In the genomic region with DNA sequence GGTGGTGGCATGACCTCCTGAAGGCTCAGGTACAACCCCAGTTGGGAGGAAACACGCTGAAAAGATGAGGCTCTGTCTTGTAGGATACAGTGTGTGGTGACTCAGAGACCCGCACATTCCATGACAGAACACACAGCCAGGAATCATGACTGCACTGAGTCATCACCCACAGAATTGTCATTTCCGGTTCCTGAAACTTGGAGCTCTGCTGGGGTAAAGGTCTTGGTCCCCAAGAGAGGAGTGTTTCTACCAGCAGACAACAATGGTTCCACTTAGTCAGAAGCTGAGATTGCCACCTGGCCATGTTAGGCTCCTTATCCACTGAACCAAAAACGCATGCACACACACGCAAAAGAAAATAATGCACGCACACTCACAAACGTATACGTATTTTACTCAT, we compare ENCODE assay signal across 10 cellular contexts. TPM values are rescaled to one million over a fixed set of nuclear protein-coding genes. Genes with fewer than 3 reads are reported as not detected.
DNase-seq lines count a peak whose midpoint lies in the region; ATAC-seq, FAIRE-seq and TF ChIP-seq lines count a peak whose summit lies in the region.
"Had no signal": no experiment of that assay in that cellular context is flagged by ENCODE, and none has a peak within 500 bp of the region (broad histone marks: within the 10 kb centered on the region; RNA-seq: fewer than 3 reads in every experiment).

No MANE protein-coding gene starts in this region.

- DNase-seq in GM12891 (ENCODE audit: insufficient read length, low spot score) = no peak
- DNase-seq in Panc1 (ENCODE audit: low read depth, low spot score) = no peak
- no peak for DNase-seq in esophagus muscularis mucosa (ENCODE audit: extremely low spot score)
- peak; percentile 91 for DNase-seq in renal cortical epithelial cell (ENCODE audit: low read depth)
- no peak for DNase-seq in Ammon's horn (ENCODE audit: low spot score)
- DNase-seq in NCI-H1694 (lab: John Stamatoyannopoulos, UW) = no peak
- DNase-seq: caudate nucleus had no signal

- H3K4me3 ChIP-seq in Panc1 (ENCODE audit: low read depth in 2 of 2, low read length in 2 of 2) = no peak overlapping the region
- no peak overlapping the region for H3K4me3 ChIP-seq in esophagus muscularis mucosa

- BruUV-seq in Panc1 (replicated peaks; lab: Mats Ljungman, UMichigan) = no TSS peak

- CTCF ChIA-PET in Panc1 (lab: Charles Lee) = no interaction called here

- intact Hi-C loops in Panc1 (cut with micrococcal nuclease; ENCODE audit: unreplicated experiment) = no loop called here
- intact Hi-C loops in esophagus muscularis mucosa (cut with DNase I) = no loop called here

- ATAC-seq in Panc1 = peak; percentile 53; the same call in 1 of the 2 replicates
- ATAC-seq in HG02610 (IDR thresholded peaks at IDR 0.05; ENCODE audit: unreplicated experiment) = no peak
- ATAC-seq in GM18870 (IDR thresholded peaks at IDR 0.05; ENCODE audit: unreplicated experiment) = no peak

- H3K36me3 ChIP-seq in Panc1 (ENCODE audit: control insufficient read depth, insufficient read depth, low read length) (no peaks in the 10 kb centered on the region), esophagus muscularis mucosa (no peaks in the 10 kb centered on the region)

- H3K27me3 ChIP-seq in Panc1 (ENCODE audit: control insufficient read depth, insufficient read depth, low read length) (no peaks in the 10 kb centered on the region), esophagus muscularis mucosa (no peaks in the 10 kb centered on the region)

- no peaks in the 10 kb centered on the region for H3K4me1 ChIP-seq in Panc1 (ENCODE audit: control insufficient read depth, insufficient read depth, low read length)
- H3K4me1 ChIP-seq in esophagus muscularis mucosa = peaks cover 65 to 95% (median 82%) of the 10 kb centered on the region in 4 donors

- TF ChIP-seq CTCF in Panc1 (IDR thresholded peaks at IDR 0.05) = no peak
- TF ChIP-seq CTCF in esophagus muscularis mucosa (IDR thresholded peaks at IDR 0.05) = no peak

- TF ChIP-seq POLR2A in GM12891 (IDR thresholded peaks at IDR 0.05; ENCODE audit: low read depth, low read length) (no peak), esophagus muscularis mucosa (IDR thresholded peaks at IDR 0.05; ENCODE audit: low read depth) (no peak)

- FAIRE-seq in GM12891 (lab: Jason Lieb, UNC) = peak; percentile 9

- POLR2A ChIA-PET in Panc1 (lab: Charles Lee) = no interaction called here

- no peak for TF ChIP-seq EP300 in esophagus muscularis mucosa (IDR thresholded peaks at IDR 0.05)

- H3K9me3 ChIP-seq in Panc1 (ENCODE audit: control insufficient read depth, insufficient read depth, low read depth, low read length) (no peaks in the 10 kb centered on the region), esophagus muscularis mucosa (no peaks in the 10 kb centered on the region)

- H3K27ac ChIP-seq in Panc1 (ENCODE audit: low read length) (no peak overlapping the region), esophagus muscularis mucosa (replicated peaks in 1 of 4) (peak overlapping the region in 3 of 4 donors; percentile 1 to 53 (median 20))
- H3K27ac ChIP-seq: HL-60 had no signal

- WGBS in esophagus muscularis mucosa = 83% methylated on average over 8 of the region's 8 CpGs

- in situ Hi-C loops in Panc1 (cut with HindIII; ENCODE audit: low pct_unique_long_range_greater_than_20kb, low sequenced_read_pairs) = no loop called here

TF ChIP-seq in GM12891, 5 proteins besides CTCF, POLR2A, EP300 and RAD21:
- TF ChIP-seq POU2F2 (IDR thresholded peaks at IDR 0.05; ENCODE audit: low read depth, low read length) = no peak
- no peak for TF ChIP-seq PAX5 (IDR thresholded peaks at IDR 0.05; ENCODE audit: insufficient read depth, low read length, severe bottlenecking)
- TF ChIP-seq SPI1 (IDR thresholded peaks at IDR 0.05; ENCODE audit: low read depth, low read length) = no peak
- no peak for TF ChIP-seq POLR2AphosphoS5 (IDR thresholded peaks at IDR 0.05; ENCODE audit: low read depth, low read length)
- no peak for TF ChIP-seq TAF1 (IDR thresholded peaks at IDR 0.05; ENCODE audit: low read depth, low read length)
TF ChIP-seq in GM12891: peak in this region for 0.

RNA-seq across cellular contexts. Expression of a gene that starts 31.5 kb away (rescaled TPM):
- 87.7 TPM for polyA plus RNA-seq in GM12891 (2012; ENCODE audit: low read depth, missing spikeins)
- total RNA-seq in Panc1 (2021; ENCODE audit: unreplicated experiment) = 102 TPM
- 194 TPM for polyA plus RNA-seq in Panc1 (2012; ENCODE audit: insufficient read length)
- 100 to 1,000 TPM; 154 to 287 (median 221) TPM for total RNA-seq in esophagus muscularis mucosa
- total RNA-seq in renal cortical epithelial cell = 21.9 and 86.9 TPM in 2 replicates

RNA-seq across cellular contexts. Expression of a gene that starts 40.0 kb away (rescaled TPM):
- polyA plus RNA-seq in GM12891 (2012; ENCODE audit: low read depth, missing spikeins) = 11.9 TPM
- total RNA-seq in Panc1 (2021; ENCODE audit: unreplicated experiment) (6.9 TPM), esophagus muscularis mucosa (10 to 100 TPM; 77.7 to 81.8 (median 79.1) TPM), renal cortical epithelial cell (23.8 and 64.8 TPM in 2 replicates)
- polyA plus RNA-seq in Panc1 (2012; ENCODE audit: insufficient read length) = 9.5 TPM

RNA-seq across cellular contexts. Expression of a gene that starts 40.2 kb away (rescaled TPM):
- polyA plus RNA-seq in GM12891 (2012; ENCODE audit: low read depth, missing spikeins) = not detected
- total RNA-seq in Panc1 (2021; ENCODE audit: unreplicated experiment) = 0.23 TPM
- 0.30 TPM for polyA plus RNA-seq in Panc1 (2012; ENCODE audit: insufficient read length)
- total RNA-seq in esophagus muscularis mucosa = not detected
- total RNA-seq in renal cortical epithelial cell = 0.45 TPM in 1 of 2 replicates, not detected in the other
